In genomic region chr1:157249739-157250138, GRCh38 we compare ENCODE assay signal across 22 cellular contexts.
"Had no signal": no experiment of that assay in that cellular context is flagged by ENCODE, and none has a peak within 500 bp of the region (broad histone marks: within the 10 kb centered on the region; RNA-seq: fewer than 3 reads in every experiment).

No MANE protein-coding gene starts in this region.

- H3K9me3 ChIP-seq: adrenal gland, colonic mucosa had no signal

- H3K27me3 ChIP-seq: colonic mucosa had no signal

- ATAC-seq: T-helper 17 cell had no signal

- H3K36me3 ChIP-seq: adrenal gland, colonic mucosa had no signal

- FAIRE-seq: TTC549 had no signal

- H3K4me1 ChIP-seq: adrenal gland, colonic mucosa had no signal

- H3K4me3 ChIP-seq: adrenal gland, colonic mucosa, PC-9 had no signal

- H3K27ac ChIP-seq: adrenal gland, colonic mucosa, PC-9 had no signal

- H3K4me2 ChIP-seq: PC-9 had no signal

- H2AFZ ChIP-seq: PC-9 had no signal

- DNase-seq: activated B cell treated with CpG ODN at 0.5 μM for 24 hours; activated CD4-positive, alpha-beta memory T cell treated with anti-CD3 and anti-CD28 coated beads, Interleukin-2, amount 10 ng/mL, durations not matched to agents 7 days and 5 days; activated CD4-positive, alpha-beta T cell treated with anti-CD3 and anti-CD28 coated beads, Interleukin-2, amount 50 U/mL, for 1 hour; activated CD8-positive, alpha-beta memory T cell treated with anti-CD3 and anti-CD28 coated beads, Interleukin-2, amount 50 U/mL, for 4 hours; activated naive CD4-positive, alpha-beta T cell treated with anti-CD3 and anti-CD28 coated beads, Interleukin-2, amount 50 U/mL, for 16 hours; activated naive CD8-positive, alpha-beta T cell treated with anti-CD3 and anti-CD28 coated beads, Interleukin-2, amount 10 ng/mL, durations not matched to agents 7 days and 5 days; activated T-cell treated with anti-CD3 and anti-CD28 coated beads, Interleukin-2, amount 50 U/mL, for 1 hour; adrenal gland; anterior cingulate cortex; cerebellar nuclear complex; colonic mucosa; NCI-H1048; NCI-H146; NCI-H187 treated with DMSO at 0.1 percent for 48 hours; NCI-H2081 treated with DMSO at 0.1 percent for 48 hours; NCI-H446; NCI-H524; PC-9; SHP77 treated with DMSO at 0.1 percent for 48 hours; T-helper 17 cell; T-helper 9 cell had no signal
